31 cellular contexts compared by ENCODE assay signal in genomic region chr12:96635844-96636243, GRCh38.
"Had no signal": no experiment of that assay in that cellular context is flagged by ENCODE, and none has a peak within 500 bp of the region (broad histone marks: within the 10 kb centered on the region; RNA-seq: fewer than 3 reads in every experiment).

No MANE protein-coding gene starts in this region.

- H3K4me3 ChIP-seq: adrenal gland, body of pancreas, heart left ventricle, left ventricle myocardium inferior, lung, pancreas, prostate gland, sigmoid colon, uterus had no signal

- H3K27me3 ChIP-seq: adrenal gland, body of pancreas, heart left ventricle, neutrophil, pancreas, sigmoid colon, uterus had no signal

- H3K9me3 ChIP-seq: body of pancreas, heart left ventricle, left ventricle myocardium inferior, neutrophil, pancreas, prostate gland, sigmoid colon, uterus had no signal

- H3K27ac ChIP-seq: adrenal gland, body of pancreas, heart left ventricle, left ventricle myocardium inferior, neutrophil, pancreas, prostate gland, sigmoid colon, uterus had no signal

- ATAC-seq: activated naive CD4-positive, alpha-beta T cell treated with anti-CD3 and anti-CD28 coated beads, Interleukin-2, amount 50 U/mL, for 72 hours; body of pancreas; esophagus mucosa; heart left ventricle; pancreas; stimulated activated effector memory CD8-positive, alpha-beta T cell treated with anti-CD3 and anti-CD28 coated beads, Interleukin-12 subunit alpha, Interleukin-12 subunit beta, amount 100 ng/mL, for 72 hours; stimulated activated naive CD8-positive, alpha-beta T cell treated with anti-CD3 and anti-CD28 coated beads, Interleukin-15, amount 100 ng/mL, for 72 hours; T-helper 17 cell had no signal

- H3K36me3 ChIP-seq: adrenal gland, heart left ventricle, left ventricle myocardium inferior, neutrophil, pancreas, prostate gland, sigmoid colon, uterus had no signal

- FAIRE-seq: endothelial cell of umbilical vein, pancreas, small intestine had no signal

- H3K4me1 ChIP-seq: adrenal gland, body of pancreas, heart left ventricle, left ventricle myocardium inferior, pancreas, prostate gland, sigmoid colon, uterus had no signal

- DNase-seq: activated CD4-positive, alpha-beta memory T cell treated with anti-CD3 and anti-CD28 coated beads for 36 hours; activated CD4-positive, alpha-beta T cell treated with anti-CD3 and anti-CD28 coated beads, Interleukin-2, amount 10 ng/mL, durations not matched to agents 24 days and 14 days; activated CD4-positive, CD25-positive, alpha-beta regulatory T cell treated with anti-CD3 and anti-CD28 coated beads, Interleukin-2, amount 50 U/mL, for 72 hours; activated naive CD4-positive, alpha-beta T cell; activated T-cell treated with anti-CD3 and anti-CD28 coated beads, Interleukin-2, amount 50 U/mL, for 48 hours; adrenal gland; aorta; body of pancreas; cortex of kidney; foreskin fibroblast; heart left ventricle; hypothalamus; left ventricle myocardium inferior; naive B cell; nephron progenitor cell; pancreas; retina; sigmoid colon; small intestine; stimulated activated CD4-positive, alpha-beta T cell treated with anti-CD3 and anti-CD28 coated beads, Interleukin-4, amount 100 ng/mL, for 24 hours; stimulated activated naive CD8-positive, alpha-beta T cell treated with anti-CD3 and anti-CD28 coated beads, Interleukin-15, amount 100 ng/mL, for 72 hours; substantia nigra; T-helper 17 cell; uterus had no signal
